In the genomic region with DNA sequence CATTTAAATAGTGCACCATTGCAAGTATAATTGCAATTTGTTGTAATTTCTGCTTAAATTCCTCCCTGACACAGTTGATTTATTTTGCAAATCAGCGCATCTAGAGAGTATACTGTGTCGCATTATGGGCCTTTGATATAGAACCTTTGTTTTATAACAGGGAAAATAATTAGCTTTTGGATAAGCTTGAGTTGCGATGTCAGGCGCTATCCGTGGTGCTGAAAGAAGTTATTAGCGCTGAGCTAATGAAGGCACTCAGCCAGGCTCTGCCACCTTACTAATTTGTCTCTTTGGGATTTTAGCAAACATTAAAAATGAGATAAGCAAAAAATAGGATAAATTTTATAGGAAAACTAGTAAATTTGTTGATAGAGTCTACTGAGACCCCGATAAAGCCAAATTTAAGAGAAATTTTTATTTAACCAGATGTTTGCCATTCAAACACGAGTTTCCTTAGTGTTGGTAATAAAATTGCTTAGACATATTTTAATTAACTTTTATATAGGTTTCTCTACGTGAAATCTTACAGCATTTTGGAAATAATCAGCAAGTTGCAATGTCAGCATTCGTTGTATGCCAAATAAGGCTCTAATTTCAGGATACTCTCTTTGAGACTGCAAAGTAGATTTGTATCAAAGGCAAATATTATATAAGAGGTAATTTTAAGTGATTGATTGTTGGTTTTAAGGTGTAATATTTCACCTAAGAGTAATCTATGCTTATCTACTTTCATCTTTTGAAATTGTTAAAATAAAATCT, we compare ENCODE assay signal across 11 cellular contexts.
DNase-seq lines count a peak whose midpoint lies in the region; ATAC-seq and TF ChIP-seq lines count a peak whose summit lies in the region.
"Had no signal": no experiment of that assay in that cellular context is flagged by ENCODE, and none has a peak within 500 bp of the region (broad histone marks: within the 10 kb centered on the region; RNA-seq: fewer than 3 reads in every experiment).

No MANE protein-coding gene starts in this region.

- no peak for TF ChIP-seq CTCF in epithelial cell of esophagus (IDR thresholded peaks at IDR 0.05; ENCODE audit: insufficient read depth, low read depth, low read length, missing control alignments)

- H3K4me3 Mint-ChIP-seq in activated CD4-positive, alpha-beta memory T cell treated with anti-CD3 and anti-CD28 coated beads, Interleukin-2, amount 10 ng/mL, durations not matched to agents 7 days and 5 days = no peak overlapping the region
- no peak overlapping the region for H3K4me3 Mint-ChIP-seq in activated CD4-positive, alpha-beta memory T cell treated with anti-CD3 and anti-CD28 coated beads for 36 hours
- H3K4me3 Mint-ChIP-seq in CD8-positive, alpha-beta memory T cell = no peak overlapping the region

- no peaks in the 10 kb centered on the region for H3K9me3 Mint-ChIP-seq in activated CD4-positive, alpha-beta memory T cell treated with anti-CD3 and anti-CD28 coated beads, Interleukin-2, amount 10 ng/mL, durations not matched to agents 7 days and 5 days
- no peaks in the 10 kb centered on the region for H3K9me3 Mint-ChIP-seq in activated CD4-positive, alpha-beta memory T cell treated with anti-CD3 and anti-CD28 coated beads for 36 hours
- peaks cover 0 to 15% (median 0%) of the 10 kb centered on the region in 5 donors for H3K9me3 Mint-ChIP-seq in CD8-positive, alpha-beta memory T cell

- intact Hi-C loops in activated CD4-positive, alpha-beta memory T cell treated with anti-CD3 and anti-CD28 coated beads for 36 hours (cut with micrococcal nuclease) = no loop called here

- H3K27me3 Mint-ChIP-seq in activated CD4-positive, alpha-beta memory T cell treated with anti-CD3 and anti-CD28 coated beads, Interleukin-2, amount 10 ng/mL, durations not matched to agents 7 days and 5 days = no peaks in the 10 kb centered on the region
- no peaks in the 10 kb centered on the region for H3K27me3 Mint-ChIP-seq in activated CD4-positive, alpha-beta memory T cell treated with anti-CD3 and anti-CD28 coated beads for 36 hours
- no peaks in the 10 kb centered on the region for H3K27me3 Mint-ChIP-seq in CD8-positive, alpha-beta memory T cell

- no peaks in the 10 kb centered on the region for H3K27me3 ChIP-seq in CD8-positive, alpha-beta memory T cell (ENCODE audit: insufficient read depth, low read length, poor library complexity, severe bottlenecking)

- H3K4me1 ChIP-seq in CD8-positive, alpha-beta memory T cell (ENCODE audit: insufficient read depth, low read length) = no peaks in the 10 kb centered on the region

- H3K27ac ChIP-seq in CD8-positive, alpha-beta memory T cell (ENCODE audit: low read depth, low read length) = no peak overlapping the region
- H3K27ac ChIP-seq: C4-2B, PC-9 had no signal

- no peaks in the 10 kb centered on the region for H3K36me3 ChIP-seq in CD8-positive, alpha-beta memory T cell (ENCODE audit: insufficient read depth, low read length)

- H3K4me3 ChIP-seq in epithelial cell of esophagus (ENCODE audit: low read length) = no peak overlapping the region
- no peak overlapping the region for H3K4me3 ChIP-seq in CD8-positive, alpha-beta memory T cell (ENCODE audit: low read length)
- H3K4me3 ChIP-seq: PC-9 had no signal

- POLR2A ChIA-PET in activated CD4-positive, alpha-beta memory T cell treated with anti-CD3 and anti-CD28 coated beads, Interleukin-2, amount 10 ng/mL, durations not matched to agents 7 days and 5 days (lab: Charles Lee) = no interaction called here
- POLR2A ChIA-PET in activated CD4-positive, alpha-beta memory T cell treated with anti-CD3 and anti-CD28 coated beads for 36 hours (lab: Charles Lee) = no interaction called here
- POLR2A ChIA-PET in CD8-positive, alpha-beta memory T cell (lab: Charles Lee) = no interaction called here

- H3K4me1 Mint-ChIP-seq in activated CD4-positive, alpha-beta memory T cell treated with anti-CD3 and anti-CD28 coated beads, Interleukin-2, amount 10 ng/mL, durations not matched to agents 7 days and 5 days = no peaks in the 10 kb centered on the region
- H3K4me1 Mint-ChIP-seq in activated CD4-positive, alpha-beta memory T cell treated with anti-CD3 and anti-CD28 coated beads for 36 hours (ENCODE audit: low read depth) = no peaks in the 10 kb centered on the region
- H3K4me1 Mint-ChIP-seq in CD8-positive, alpha-beta memory T cell = no peaks in the 10 kb centered on the region

- peak; percentile 17 for DNase-seq in activated CD4-positive, alpha-beta memory T cell treated with anti-CD3 and anti-CD28 coated beads, Interleukin-2, amount 10 ng/mL, durations not matched to agents 7 days and 5 days
- no peak for DNase-seq in activated CD4-positive, alpha-beta memory T cell treated with anti-CD3 and anti-CD28 coated beads for 36 hours
- DNase-seq in NOMO-1 treated with DMSO at 0.1 percent for 48 hours (lab: John Stamatoyannopoulos, UW; ENCODE audit: unreplicated experiment) (peak; percentile 2), epithelial cell of esophagus (ENCODE audit: low read depth) (peak; percentile 63), putamen (ENCODE audit: low spot score) (peak; percentile 6), 8988T (no peak)
- no peak for DNase-seq in CD8-positive, alpha-beta memory T cell

- H3K9me3 ChIP-seq in CD8-positive, alpha-beta memory T cell (ENCODE audit: low read length) = no peaks in the 10 kb centered on the region

- CTCF ChIA-PET in activated CD4-positive, alpha-beta memory T cell treated with anti-CD3 and anti-CD28 coated beads, Interleukin-2, amount 10 ng/mL, durations not matched to agents 7 days and 5 days (lab: Charles Lee) = no interaction called here
- CTCF ChIA-PET in activated CD4-positive, alpha-beta memory T cell treated with anti-CD3 and anti-CD28 coated beads for 36 hours (lab: Charles Lee) = no interaction called here
- CTCF ChIA-PET in CD8-positive, alpha-beta memory T cell (lab: Charles Lee) = no interaction called here

- no peaks in the 10 kb centered on the region for H3K36me3 Mint-ChIP-seq in activated CD4-positive, alpha-beta memory T cell treated with anti-CD3 and anti-CD28 coated beads, Interleukin-2, amount 10 ng/mL, durations not matched to agents 7 days and 5 days (ENCODE audit: low read depth)
- H3K36me3 Mint-ChIP-seq in activated CD4-positive, alpha-beta memory T cell treated with anti-CD3 and anti-CD28 coated beads for 36 hours = no peaks in the 10 kb centered on the region
- no peaks in the 10 kb centered on the region for H3K36me3 Mint-ChIP-seq in CD8-positive, alpha-beta memory T cell

- H3K27ac Mint-ChIP-seq in activated CD4-positive, alpha-beta memory T cell treated with anti-CD3 and anti-CD28 coated beads, Interleukin-2, amount 10 ng/mL, durations not matched to agents 7 days and 5 days = no peak overlapping the region
- no peak overlapping the region for H3K27ac Mint-ChIP-seq in activated CD4-positive, alpha-beta memory T cell treated with anti-CD3 and anti-CD28 coated beads for 36 hours
- H3K27ac Mint-ChIP-seq in CD8-positive, alpha-beta memory T cell = no peak overlapping the region

- no peak for ATAC-seq in GM18517 (IDR thresholded peaks at IDR 0.05; ENCODE audit: unreplicated experiment)
- ATAC-seq: sciatic nerve had no signal

Comparison
In these comparisons a context has a peak if more than half of its experiments do, and no peak if none do; other contexts are left out.
1. DNase-seq: peak in activated CD4-positive, alpha-beta memory T cell treated with anti-CD3 and anti-CD28 coated beads, Interleukin-2, amount 10 ng/mL, durations not matched to agents 7 days and 5 days (single experiment), NOMO-1 treated with DMSO at 0.1 percent for 48 hours (single experiment), epithelial cell of esophagus (single experiment) and putamen (single experiment); none in activated CD4-positive, alpha-beta memory T cell treated with anti-CD3 and anti-CD28 coated beads for 36 hours (single experiment), 8988T (single experiment) and CD8-positive, alpha-beta memory T cell (0 of 5).